24 cellular contexts compared by ENCODE assay signal in the genomic region with DNA sequence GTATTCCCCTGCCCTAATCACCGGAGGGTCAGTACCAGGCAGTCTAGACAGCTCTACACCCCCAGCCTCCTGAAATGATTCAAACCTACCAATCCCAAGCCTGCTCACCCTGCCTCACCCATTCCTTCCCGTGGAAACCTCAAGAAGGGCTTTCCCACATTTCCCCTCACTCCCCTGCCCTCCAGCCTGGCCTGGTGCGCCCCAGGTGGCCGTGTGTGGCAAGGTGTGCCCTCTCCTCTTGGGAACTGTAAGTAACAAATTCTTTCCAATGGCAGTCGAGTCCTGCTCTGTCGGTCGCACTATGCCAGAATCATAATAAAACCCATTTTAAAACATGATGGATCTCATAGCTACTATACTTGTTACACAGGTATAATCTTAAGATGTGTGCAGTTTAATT. TPM values are rescaled to one million over a fixed set of nuclear protein-coding genes. Genes with fewer than 3 reads are reported as not detected.
"Had no signal": no experiment of that assay in that cellular context is flagged by ENCODE, and none has a peak within 500 bp of the region (broad histone marks: within the 10 kb centered on the region; RNA-seq: fewer than 3 reads in every experiment).

No MANE protein-coding gene starts in this region.

- ATAC-seq: gastroesophageal sphincter, heart left ventricle, left cardiac atrium, mucosa of descending colon had no signal

- H3K27ac Mint-ChIP-seq: activated naive CD8-positive, alpha-beta T cell treated with anti-CD3 and anti-CD28 coated beads for 36 hours; dendritic cell treated with granulocyte-macrophage colony-stimulating factor and Interleukin-4, amounts not matched to agents 40 ng/mL and 50 ng/mL, for 4 days; neural progenitor cell; stimulated activated naive CD8-positive, alpha-beta T cell treated with anti-CD3 and anti-CD28 coated beads, Interleukin-15, Interleukin-2, amounts not matched to agents 100 ng/mL and 50 ng/mL, for 24 hours had no signal

- H3K4me1 Mint-ChIP-seq: neural progenitor cell had no signal

- H2AFZ ChIP-seq: neural progenitor cell had no signal

- H3K9me3 ChIP-seq: esophagus muscularis mucosa, gastroesophageal sphincter, heart left ventricle, mucosa of descending colon, prostate gland, right atrium auricular region, tibial nerve, uterus had no signal

- H3K27me3 Mint-ChIP-seq: activated naive CD8-positive, alpha-beta T cell treated with anti-CD3 and anti-CD28 coated beads for 36 hours had no signal

- H3K9me3 Mint-ChIP-seq: activated naive CD8-positive, alpha-beta T cell treated with anti-CD3 and anti-CD28 coated beads for 36 hours; dendritic cell treated with granulocyte-macrophage colony-stimulating factor and Interleukin-4, amounts not matched to agents 40 ng/mL and 50 ng/mL, for 4 days; naive B cell; neural progenitor cell; stimulated activated naive CD8-positive, alpha-beta T cell treated with anti-CD3 and anti-CD28 coated beads, Interleukin-15, Interleukin-2, amounts not matched to agents 100 ng/mL and 50 ng/mL, for 24 hours had no signal

- H3K4me2 ChIP-seq: neural progenitor cell had no signal

- H3K4me3 Mint-ChIP-seq: activated naive CD8-positive, alpha-beta T cell treated with anti-CD3 and anti-CD28 coated beads for 36 hours; dendritic cell treated with granulocyte-macrophage colony-stimulating factor and Interleukin-4, amounts not matched to agents 40 ng/mL and 50 ng/mL, for 4 days; neural progenitor cell; stimulated activated naive CD8-positive, alpha-beta T cell treated with anti-CD3 and anti-CD28 coated beads, Interleukin-15, Interleukin-2, amounts not matched to agents 100 ng/mL and 50 ng/mL, for 24 hours had no signal

- H3K27me3 ChIP-seq: neural progenitor cell, right atrium auricular region, tibial nerve, uterus had no signal

- H3K4me1 ChIP-seq: esophagus muscularis mucosa, gastroesophageal sphincter, neural progenitor cell, prostate gland, right atrium auricular region, tibial nerve, uterus had no signal

- H3K9ac ChIP-seq: neural progenitor cell had no signal

- H3K36me3 Mint-ChIP-seq: activated naive CD8-positive, alpha-beta T cell treated with anti-CD3 and anti-CD28 coated beads for 36 hours; neural progenitor cell had no signal

- H3K27ac ChIP-seq: cardiac muscle cell, esophagus muscularis mucosa, gastroesophageal sphincter, heart left ventricle, neural progenitor cell, prostate gland, right atrium auricular region, skin epidermis, tibial nerve, uterus had no signal

- DNase-seq: activated CD4-positive, alpha-beta T cell treated with anti-CD3 and anti-CD28 coated beads for 1 hour; activated CD4-positive, alpha-beta T cell treated with anti-CD3 and anti-CD28 coated beads, Interleukin-2, amount 50 U/mL, for 48 hours; activated gamma-delta T cell treated with Interleukin-2 at 50 U/mL for 16 hours; activated naive CD8-positive, alpha-beta T cell treated with anti-CD3 and anti-CD28 coated beads for 36 hours; amniotic stem cell; effector CD8-positive, alpha-beta T cell; heart left ventricle; left cardiac atrium; mesenchymal stem cell; mucosa of descending colon; naive B cell; T1000; uterus had no signal

RNA-seq across cellular contexts. Expression of gene DEGS2, which starts 13.9 kb away (rescaled TPM):
- total RNA-seq: endothelial cell of umbilical vein, right atrium auricular region had no signal
